ENCODE assay signal across 1 cellular context in the genomic region with DNA sequence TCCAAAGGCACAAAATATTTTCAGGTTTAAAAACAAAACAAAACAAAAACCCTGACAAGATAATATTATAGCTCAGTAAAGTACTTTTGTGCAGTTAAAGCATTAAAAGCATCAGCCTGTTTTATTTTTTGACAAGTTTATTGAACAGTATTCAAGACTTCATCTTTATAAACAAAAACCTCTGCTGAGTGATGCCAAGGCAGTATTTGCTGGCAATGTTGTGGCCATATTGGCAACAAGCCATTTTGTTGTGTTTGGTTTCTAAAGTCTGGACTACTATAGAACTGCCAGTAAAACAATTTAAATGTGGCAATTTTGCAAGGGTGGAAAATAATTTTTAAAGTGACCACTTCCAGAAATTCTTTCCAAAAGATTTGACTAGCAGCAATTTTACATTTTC.
TF ChIP-seq lines count a peak whose summit lies in the region.

No MANE protein-coding gene starts in this region.

TF ChIP-seq in WTC11, 78 proteins besides CTCF, POLR2A, EP300 and RAD21 (continued from another document):
- TF ChIP-seq, protein P1, sequence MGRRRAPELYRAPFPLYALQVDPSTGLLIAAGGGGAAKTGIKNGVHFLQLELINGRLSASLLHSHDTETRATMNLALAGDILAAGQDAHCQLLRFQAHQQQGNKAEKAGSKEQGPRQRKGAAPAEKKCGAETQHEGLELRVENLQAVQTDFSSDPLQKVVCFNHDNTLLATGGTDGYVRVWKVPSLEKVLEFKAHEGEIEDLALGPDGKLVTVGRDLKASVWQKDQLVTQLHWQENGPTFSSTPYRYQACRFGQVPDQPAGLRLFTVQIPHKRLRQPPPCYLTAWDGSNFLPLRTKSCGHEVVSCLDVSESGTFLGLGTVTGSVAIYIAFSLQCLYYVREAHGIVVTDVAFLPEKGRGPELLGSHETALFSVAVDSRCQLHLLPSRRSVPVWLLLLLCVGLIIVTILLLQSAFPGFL (CRISPR knock-in tag; IDR thresholded peaks at IDR 0.05; ENCODE audit: borderline replicate concordance), result no peak
- TF ChIP-seq TP53 (CRISPR knock-in tag; IDR thresholded peaks at IDR 0.05) (no peak), ZNF396 (CRISPR knock-in tag; IDR thresholded peaks at IDR 0.05; ENCODE audit: borderline replicate concordance) (no peak)
- TF ChIP-seq, protein P2, sequence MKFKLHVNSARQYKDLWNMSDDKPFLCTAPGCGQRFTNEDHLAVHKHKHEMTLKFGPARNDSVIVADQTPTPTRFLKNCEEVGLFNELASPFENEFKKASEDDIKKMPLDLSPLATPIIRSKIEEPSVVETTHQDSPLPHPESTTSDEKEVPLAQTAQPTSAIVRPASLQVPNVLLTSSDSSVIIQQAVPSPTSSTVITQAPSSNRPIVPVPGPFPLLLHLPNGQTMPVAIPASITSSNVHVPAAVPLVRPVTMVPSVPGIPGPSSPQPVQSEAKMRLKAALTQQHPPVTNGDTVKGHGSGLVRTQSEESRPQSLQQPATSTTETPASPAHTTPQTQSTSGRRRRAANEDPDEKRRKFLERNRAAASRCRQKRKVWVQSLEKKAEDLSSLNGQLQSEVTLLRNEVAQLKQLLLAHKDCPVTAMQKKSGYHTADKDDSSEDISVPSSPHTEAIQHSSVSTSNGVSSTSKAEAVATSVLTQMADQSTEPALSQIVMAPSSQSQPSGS (CRISPR knock-in tag; IDR thresholded peaks at IDR 0.05; ENCODE audit: borderline replicate concordance, low read depth), result no peak
